10 cellular contexts compared by ENCODE assay signal in the genomic region with DNA sequence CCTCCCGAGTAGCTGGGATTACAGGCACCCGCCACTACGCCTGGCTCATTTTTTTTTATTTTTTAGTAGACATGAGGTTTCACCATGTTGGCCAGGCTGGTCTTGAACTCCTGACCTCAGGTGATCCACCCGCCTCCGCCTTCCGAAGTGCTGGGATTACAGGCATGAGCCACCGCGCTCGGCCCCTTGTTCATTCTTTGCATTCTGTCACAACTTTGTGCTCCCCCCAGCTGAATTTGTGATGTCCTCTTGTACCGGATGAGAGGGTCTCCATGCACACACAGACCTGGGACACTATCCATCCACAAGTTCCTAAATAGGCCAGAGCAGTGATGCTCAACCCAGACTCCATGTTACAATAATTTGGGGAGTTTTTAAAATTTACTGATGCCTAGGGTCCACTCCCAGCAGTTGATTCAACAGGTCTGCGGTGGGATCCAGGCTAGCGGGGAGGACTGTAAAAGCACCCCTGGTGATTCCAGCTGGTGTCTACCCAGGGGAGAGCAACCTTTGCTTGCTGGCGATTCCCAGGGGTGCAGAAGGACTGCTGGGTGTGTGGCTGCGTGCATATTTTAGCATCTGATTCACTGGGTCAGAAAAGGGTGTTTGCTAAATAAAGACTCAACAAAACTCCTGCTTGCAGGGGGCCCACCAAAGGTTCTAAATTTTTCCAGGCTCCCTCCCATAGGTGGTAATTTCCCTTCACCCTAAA. TPM values are rescaled to one million over a fixed set of nuclear protein-coding genes. Genes with fewer than 3 reads are reported as not detected.
DNase-seq lines count a peak whose midpoint lies in the region; ATAC-seq, FAIRE-seq and TF ChIP-seq lines count a peak whose summit lies in the region.
"Had no signal": no experiment of that assay in that cellular context is flagged by ENCODE, and none has a peak within 500 bp of the region (broad histone marks: within the 10 kb centered on the region; RNA-seq: fewer than 3 reads in every experiment).

No MANE protein-coding gene starts in this region.

- H3K4me3 ChIP-seq in iPS-15b (ENCODE audit: low read depth, low read length) = peak overlapping the region; percentile 58
- peak overlapping the region; percentile 67 to 73 for H3K4me3 ChIP-seq in stomach smooth muscle (ENCODE audit: low read length in 2 of 2)

- peak overlapping the region; percentile 95 for H3K27ac Mint-ChIP-seq in activated CD4-positive, alpha-beta T cell treated with anti-CD3 and anti-CD28 coated beads, Interleukin-2, amount 10 ng/mL, durations not matched to agents 7 days and 5 days
- H3K27ac Mint-ChIP-seq in activated CD8-positive, alpha-beta T cell treated with anti-CD3 and anti-CD28 coated beads for 36 hours = peak overlapping the region; percentile 91

- no peak for TF ChIP-seq CTCF in activated CD8-positive, alpha-beta T cell treated with anti-CD3 and anti-CD28 coated beads for 36 hours (IDR thresholded peaks at IDR 0.05)

- no peak for ATAC-seq in activated CD8-positive, alpha-beta T cell treated with anti-CD3 and anti-CD28 coated beads for 36 hours

- H3K9ac ChIP-seq in iPS-15b (ENCODE audit: low read depth, low read length) = no peak overlapping the region
- peak overlapping the region; percentile 50 to 55 for H3K9ac ChIP-seq in stomach smooth muscle (ENCODE audit: low read length in 2 of 2)

- H3K27me3 ChIP-seq in iPS-15b (ENCODE audit: control insufficient read depth, insufficient read depth, low read length) (peaks cover 62% of the 10 kb centered on the region), stomach smooth muscle (ENCODE audit: control insufficient read depth in 1 of 2, insufficient read depth in 2 of 2, low read length in 2 of 2) (no peaks in the 10 kb centered on the region)

- H3K9me3 ChIP-seq in iPS-15b (ENCODE audit: control insufficient read depth, insufficient read depth, low read length) (no peaks in the 10 kb centered on the region), stomach smooth muscle (ENCODE audit: control insufficient read depth in 2 of 2, low read length in 2 of 2) (no peaks in the 10 kb centered on the region)

- H3K27me3 Mint-ChIP-seq in activated CD4-positive, alpha-beta T cell treated with anti-CD3 and anti-CD28 coated beads, Interleukin-2, amount 10 ng/mL, durations not matched to agents 7 days and 5 days = no peaks in the 10 kb centered on the region
- no peaks in the 10 kb centered on the region for H3K27me3 Mint-ChIP-seq in activated CD8-positive, alpha-beta T cell treated with anti-CD3 and anti-CD28 coated beads for 36 hours

- peaks cover 3% of the 10 kb centered on the region for H3K4me1 ChIP-seq in iPS-15b (ENCODE audit: control insufficient read depth, insufficient read depth, low read length)
- H3K4me1 ChIP-seq in stomach smooth muscle (ENCODE audit: control insufficient read depth, insufficient read depth, low read length) = peaks cover 49% of the 10 kb centered on the region

- H3K36me3 Mint-ChIP-seq in activated CD4-positive, alpha-beta T cell treated with anti-CD3 and anti-CD28 coated beads, Interleukin-2, amount 10 ng/mL, durations not matched to agents 7 days and 5 days (ENCODE audit: low read depth) = peaks cover 42% of the 10 kb centered on the region
- peaks cover 45% of the 10 kb centered on the region for H3K36me3 Mint-ChIP-seq in activated CD8-positive, alpha-beta T cell treated with anti-CD3 and anti-CD28 coated beads for 36 hours (ENCODE audit: low read depth)

- peak overlapping the region; percentile 31 for H3K27ac ChIP-seq in stomach smooth muscle (ENCODE audit: low read length)

- peak overlapping the region; percentile 87 for H3K4me3 Mint-ChIP-seq in activated CD4-positive, alpha-beta T cell treated with anti-CD3 and anti-CD28 coated beads, Interleukin-2, amount 10 ng/mL, durations not matched to agents 7 days and 5 days
- H3K4me3 Mint-ChIP-seq in activated CD8-positive, alpha-beta T cell treated with anti-CD3 and anti-CD28 coated beads for 36 hours = peak overlapping the region; percentile 88

- no peak for DNase-seq in activated CD4-positive, alpha-beta T cell treated with anti-CD3 and anti-CD28 coated beads, Interleukin-2, amount 10 ng/mL, durations not matched to agents 7 days and 5 days
- DNase-seq in activated CD4-positive, alpha-beta T cell treated with anti-CD3 and anti-CD28 coated beads, Interleukin-2, amount 50 U/mL, for 1 hour = no peak
- no peak for DNase-seq in activated CD8-positive, alpha-beta T cell treated with anti-CD3 and anti-CD28 coated beads for 36 hours
- DNase-seq in mucosa of gallbladder (ENCODE audit: low spot score) (no peak), RCC 7860 (ENCODE audit: low spot score) (no peak), NCI-H345 treated with DMSO at 0.1 percent for 48 hours (lab: John Stamatoyannopoulos, UW; ENCODE audit: unreplicated experiment) (no peak)
- DNase-seq: cerebellar nuclear complex; stimulated activated CD4-positive, alpha-beta T cell treated with anti-CD3 and anti-CD28 coated beads, Interleukin-2, amount 100 ng/mL, for 24 hours had no signal

- POLR2A ChIA-PET in activated CD4-positive, alpha-beta T cell treated with anti-CD3 and anti-CD28 coated beads, Interleukin-2, amount 10 ng/mL, durations not matched to agents 7 days and 5 days (lab: Charles Lee) = interaction anchor here (1.3 kb wide), 1 partner anchor 10 kb away, joined by 4 read pairs; a partner anchor contains a TSS
- POLR2A ChIA-PET in activated CD8-positive, alpha-beta T cell treated with anti-CD3 and anti-CD28 coated beads for 36 hours (lab: Charles Lee) = interaction anchor here (1.3 to 12.3 kb wide), 9 partner anchors 8 to 271 kb away, joined by 3 to 137 read pairs (median 11); a partner anchor contains a TSS

- no peak for FAIRE-seq in RCC 7860 (lab: Jason Lieb, UNC)

- H3K9me3 Mint-ChIP-seq in activated CD4-positive, alpha-beta T cell treated with anti-CD3 and anti-CD28 coated beads, Interleukin-2, amount 10 ng/mL, durations not matched to agents 7 days and 5 days = no peaks in the 10 kb centered on the region
- no peaks in the 10 kb centered on the region for H3K9me3 Mint-ChIP-seq in activated CD8-positive, alpha-beta T cell treated with anti-CD3 and anti-CD28 coated beads for 36 hours

- intact Hi-C loops in activated CD8-positive, alpha-beta T cell treated with anti-CD3 and anti-CD28 coated beads for 36 hours (cut with micrococcal nuclease) = no loop called here

- H3K36me3 ChIP-seq in iPS-15b (ENCODE audit: control insufficient read depth, insufficient read depth, low read length) (no peaks in the 10 kb centered on the region), stomach smooth muscle (ENCODE audit: control insufficient read depth in 2 of 2, insufficient read depth in 2 of 2, low read length in 2 of 2) (no peaks in the 10 kb centered on the region)

- CTCF ChIA-PET in activated CD4-positive, alpha-beta T cell treated with anti-CD3 and anti-CD28 coated beads, Interleukin-2, amount 10 ng/mL, durations not matched to agents 7 days and 5 days (lab: Charles Lee) = interaction anchor here (0.6 to 9.2 kb wide), 3 partner anchors 8 to 69 kb away, joined by 3 to 76 read pairs (median 3); a partner anchor contains a TSS
- CTCF ChIA-PET in activated CD8-positive, alpha-beta T cell treated with anti-CD3 and anti-CD28 coated beads for 36 hours (lab: Charles Lee) = interaction anchor here (1.2 to 3.4 kb wide), 2 partner anchors 13 to 274 kb away, joined by 3 to 15 read pairs; a partner anchor contains a TSS

- H3K4me1 Mint-ChIP-seq in activated CD4-positive, alpha-beta T cell treated with anti-CD3 and anti-CD28 coated beads, Interleukin-2, amount 10 ng/mL, durations not matched to agents 7 days and 5 days = peaks cover 55% of the 10 kb centered on the region
- peaks cover 30% of the 10 kb centered on the region for H3K4me1 Mint-ChIP-seq in activated CD8-positive, alpha-beta T cell treated with anti-CD3 and anti-CD28 coated beads for 36 hours (ENCODE audit: low read depth)

RNA-seq across cellular contexts. Expression of a gene that starts 1.0 kb away (rescaled TPM):
- 100 to 1,000 TPM in 1 of 2 experiments, 10 to 100 TPM in 1; 88.3 to 122 TPM for total RNA-seq in activated CD4-positive, alpha-beta T cell treated with anti-CD3 and anti-CD28 coated beads, Interleukin-2, amount 10 ng/mL, durations not matched to agents 7 days and 5 days
- 10 to 100 TPM; 75.8 to 76.5 TPM for total RNA-seq in activated CD8-positive, alpha-beta T cell treated with anti-CD3 and anti-CD28 coated beads for 36 hours
- total RNA-seq in mucosa of gallbladder = 27.5 TPM

RNA-seq across cellular contexts. Expression of a gene that starts 5.9 kb away (rescaled TPM):
- 1 to 10 TPM; 3.5 to 3.6 TPM for total RNA-seq in activated CD4-positive, alpha-beta T cell treated with anti-CD3 and anti-CD28 coated beads, Interleukin-2, amount 10 ng/mL, durations not matched to agents 7 days and 5 days
- total RNA-seq in activated CD8-positive, alpha-beta T cell treated with anti-CD3 and anti-CD28 coated beads for 36 hours = 1 to 10 TPM; 1.5 to 2.6 TPM
- total RNA-seq in mucosa of gallbladder = 2.2 TPM

RNA-seq across cellular contexts. Expression of a gene that starts 10.9 kb away (rescaled TPM):
- 10 to 100 TPM; 40.8 to 46.5 TPM for total RNA-seq in activated CD4-positive, alpha-beta T cell treated with anti-CD3 and anti-CD28 coated beads, Interleukin-2, amount 10 ng/mL, durations not matched to agents 7 days and 5 days
- total RNA-seq in activated CD8-positive, alpha-beta T cell treated with anti-CD3 and anti-CD28 coated beads for 36 hours = 10 to 100 TPM; 41.3 to 44.7 TPM
- total RNA-seq in mucosa of gallbladder = 26.7 TPM

RNA-seq across cellular contexts. Expression of a gene that starts 11.0 kb away (rescaled TPM):
- 10 to 100 TPM; 35.3 to 40.9 TPM for total RNA-seq in activated CD4-positive, alpha-beta T cell treated with anti-CD3 and anti-CD28 coated beads, Interleukin-2, amount 10 ng/mL, durations not matched to agents 7 days and 5 days
- 10 to 100 TPM; 17.1 to 18.2 TPM for total RNA-seq in activated CD8-positive, alpha-beta T cell treated with anti-CD3 and anti-CD28 coated beads for 36 hours
- total RNA-seq in mucosa of gallbladder = 35.4 TPM

RNA-seq across cellular contexts. Expression of a gene that starts 11.6 kb away (rescaled TPM):
- total RNA-seq in activated CD4-positive, alpha-beta T cell treated with anti-CD3 and anti-CD28 coated beads, Interleukin-2, amount 10 ng/mL, durations not matched to agents 7 days and 5 days = 10 to 100 TPM; 16.1 to 17.7 TPM
- total RNA-seq in activated CD8-positive, alpha-beta T cell treated with anti-CD3 and anti-CD28 coated beads for 36 hours = 10 to 100 TPM; 16.7 to 19.5 TPM
- total RNA-seq in mucosa of gallbladder = 42.5 TPM
